1 cellular context compared by ENCODE assay signal in genomic region chr7:94741179-94741578, GRCh38.
TF ChIP-seq lines count a peak whose summit lies in the region.

No MANE protein-coding gene starts in this region.

TF ChIP-seq in GM23338, 12 proteins besides CTCF, POLR2A, EP300 and RAD21 (continued from another document):
- TF ChIP-seq, protein P1, sequence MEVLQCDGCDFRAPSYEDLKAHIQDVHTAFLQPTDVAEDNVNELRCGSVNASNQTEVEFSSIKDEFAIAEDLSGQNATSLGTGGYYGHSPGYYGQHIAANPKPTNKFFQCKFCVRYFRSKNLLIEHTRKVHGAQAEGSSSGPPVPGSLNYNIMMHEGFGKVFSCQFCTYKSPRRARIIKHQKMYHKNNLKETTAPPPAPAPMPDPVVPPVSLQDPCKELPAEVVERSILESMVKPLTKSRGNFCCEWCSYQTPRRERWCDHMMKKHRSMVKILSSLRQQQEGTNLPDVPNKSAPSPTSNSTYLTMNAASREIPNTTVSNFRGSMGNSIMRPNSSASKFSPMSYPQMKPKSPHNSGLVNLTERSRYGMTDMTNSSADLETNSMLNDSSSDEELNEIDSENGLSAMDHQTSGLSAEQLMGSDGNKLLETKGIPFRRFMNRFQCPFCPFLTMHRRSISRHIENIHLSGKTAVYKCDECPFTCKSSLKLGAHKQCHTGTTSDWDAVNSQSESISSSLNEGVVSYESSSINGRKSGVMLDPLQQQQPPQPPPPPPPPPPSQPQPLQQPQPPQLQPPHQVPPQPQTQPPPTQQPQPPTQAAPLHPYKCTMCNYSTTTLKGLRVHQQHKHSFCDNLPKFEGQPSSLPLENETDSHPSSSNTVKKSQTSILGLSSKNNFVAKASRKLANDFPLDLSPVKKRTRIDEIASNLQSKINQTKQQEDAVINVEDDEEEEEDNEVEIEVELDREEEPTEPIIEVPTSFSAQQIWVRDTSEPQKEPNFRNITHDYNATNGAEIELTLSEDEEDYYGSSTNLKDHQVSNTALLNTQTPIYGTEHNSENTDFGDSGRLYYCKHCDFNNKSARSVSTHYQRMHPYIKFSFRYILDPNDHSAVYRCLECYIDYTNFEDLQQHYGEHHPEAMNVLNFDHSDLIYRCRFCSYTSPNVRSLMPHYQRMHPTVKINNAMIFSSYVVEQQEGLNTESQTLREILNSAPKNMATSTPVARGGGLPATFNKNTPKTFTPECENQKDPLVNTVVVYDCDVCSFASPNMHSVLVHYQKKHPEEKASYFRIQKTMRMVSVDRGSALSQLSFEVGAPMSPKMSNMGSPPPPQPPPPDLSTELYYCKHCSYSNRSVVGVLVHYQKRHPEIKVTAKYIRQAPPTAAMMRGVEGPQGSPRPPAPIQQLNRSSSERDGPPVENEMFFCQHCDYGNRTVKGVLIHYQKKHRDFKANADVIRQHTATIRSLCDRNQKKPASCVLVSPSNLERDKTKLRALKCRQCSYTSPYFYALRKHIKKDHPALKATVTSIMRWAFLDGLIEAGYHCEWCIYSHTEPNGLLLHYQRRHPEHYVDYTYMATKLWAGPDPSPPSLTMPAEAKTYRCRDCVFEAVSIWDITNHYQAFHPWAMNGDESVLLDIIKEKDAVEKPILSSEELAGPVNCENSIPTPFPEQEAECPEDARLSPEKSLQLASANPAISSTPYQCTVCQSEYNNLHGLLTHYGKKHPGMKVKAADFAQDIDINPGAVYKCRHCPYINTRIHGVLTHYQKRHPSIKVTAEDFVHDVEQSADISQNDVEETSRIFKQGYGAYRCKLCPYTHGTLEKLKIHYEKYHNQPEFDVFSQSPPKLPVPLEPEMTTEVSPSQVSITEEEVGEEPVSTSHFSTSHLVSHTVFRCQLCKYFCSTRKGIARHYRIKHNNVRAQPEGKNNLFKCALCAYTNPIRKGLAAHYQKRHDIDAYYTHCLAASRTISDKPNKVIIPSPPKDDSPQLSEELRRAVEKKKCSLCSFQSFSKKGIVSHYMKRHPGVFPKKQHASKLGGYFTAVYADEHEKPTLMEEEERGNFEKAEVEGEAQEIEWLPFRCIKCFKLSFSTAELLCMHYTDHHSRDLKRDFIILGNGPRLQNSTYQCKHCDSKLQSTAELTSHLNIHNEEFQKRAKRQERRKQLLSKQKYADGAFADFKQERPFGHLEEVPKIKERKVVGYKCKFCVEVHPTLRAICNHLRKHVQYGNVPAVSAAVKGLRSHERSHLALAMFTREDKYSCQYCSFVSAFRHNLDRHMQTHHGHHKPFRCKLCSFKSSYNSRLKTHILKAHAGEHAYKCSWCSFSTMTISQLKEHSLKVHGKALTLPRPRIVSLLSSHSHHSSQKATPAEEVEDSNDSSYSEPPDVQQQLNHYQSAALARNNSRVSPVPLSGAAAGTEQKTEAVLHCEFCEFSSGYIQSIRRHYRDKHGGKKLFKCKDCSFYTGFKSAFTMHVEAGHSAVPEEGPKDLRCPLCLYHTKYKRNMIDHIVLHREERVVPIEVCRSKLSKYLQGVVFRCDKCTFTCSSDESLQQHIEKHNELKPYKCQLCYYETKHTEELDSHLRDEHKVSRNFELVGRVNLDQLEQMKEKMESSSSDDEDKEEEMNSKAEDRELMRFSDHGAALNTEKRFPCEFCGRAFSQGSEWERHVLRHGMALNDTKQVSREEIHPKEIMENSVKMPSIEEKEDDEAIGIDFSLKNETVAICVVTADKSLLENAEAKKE (CRISPR knock-in tag; IDR thresholded peaks at IDR 0.05): no peak
